ENCODE assay signal across 23 cellular contexts in genomic region chr10:6950133-6950532, GRCh38.
A peak's percentile ranks its signal among the peaks of the same experiment; 100 is the strongest.
DNase-seq lines count a peak whose midpoint lies in the region; ATAC-seq, FAIRE-seq and TF ChIP-seq lines count a peak whose summit lies in the region.
"Had no signal": no experiment of that assay in that cellular context is flagged by ENCODE, and none has a peak within 500 bp of the region (broad histone marks: within the 10 kb centered on the region; RNA-seq: fewer than 3 reads in every experiment).

No MANE protein-coding gene starts in this region.

- no peak overlapping the region for H3K4me3 Mint-ChIP-seq in activated CD4-positive, alpha-beta memory T cell treated with anti-CD3 and anti-CD28 coated beads for 36 hours
- no peak overlapping the region for H3K4me3 Mint-ChIP-seq in activated CD4-positive, alpha-beta memory T cell treated with anti-CD3 and anti-CD28 coated beads, Interleukin-2, amount 10 ng/mL, durations not matched to agents 7 days and 5 days
- H3K4me3 Mint-ChIP-seq in endodermal cell, result no peak overlapping the region
- H3K4me3 Mint-ChIP-seq in activated T-helper 2 cell treated with anti-CD3 and anti-CD28 coated beads, Interferon-gamma antibody, Interleukin-2, Interleukin-4, amounts not matched to agents 10 μg/mL and 5 μg/mL and 100 μg/mL, durations not matched to agents 14 hours and 24 hours and 36 hours (ENCODE audit: low read depth), result no peak overlapping the region
- H3K4me3 Mint-ChIP-seq: CD4-positive, CD25-positive, alpha-beta regulatory T cell; CD8-positive, alpha-beta memory T cell; H9 had no signal

- no peaks in the 10 kb centered on the region for H3K9me1 ChIP-seq in K562 (ENCODE audit: control insufficient read depth, insufficient read depth, low read length)

- no peak overlapping the region for H3K4me2 ChIP-seq in K562 (ENCODE audit: insufficient read depth, low read length)

- 15% methylated on average over 2 of the region's 2 CpGs for WGBS in K562 (ENCODE audit: insufficient coverage, low coverage, missing lambda C conversion rate)
- WGBS in endodermal cell (ENCODE audit: insufficient coverage in 1 of 2, insufficient read length in 1 of 2), 2 experiments, result 76 to 86% methylated on average over 2 of the region's 2 CpGs

- H3K36me3 ChIP-seq in K562 (ENCODE audit: control insufficient read depth, insufficient read depth, low read length), result no peaks in the 10 kb centered on the region
- no peaks in the 10 kb centered on the region for H3K36me3 ChIP-seq in endodermal cell (ENCODE audit: control insufficient read depth, insufficient read depth, low read length)
- H3K36me3 ChIP-seq: BE2C had no signal

- H3K9me3 ChIP-seq in K562 (replicated peaks; ENCODE audit: control insufficient read depth, insufficient read depth, low read depth, low read length), result no peaks in the 10 kb centered on the region
- H3K9me3 ChIP-seq in endodermal cell (ENCODE audit: control insufficient read depth, low read length), result no peaks in the 10 kb centered on the region
- H3K9me3 ChIP-seq: BE2C had no signal

- peak; percentile 11 for DNase-seq in activated CD4-positive, alpha-beta memory T cell treated with anti-CD3 and anti-CD28 coated beads for 36 hours
- DNase-seq in activated CD4-positive, alpha-beta memory T cell treated with anti-CD3 and anti-CD28 coated beads, Interleukin-2, amount 10 ng/mL, durations not matched to agents 7 days and 5 days, result no peak
- DNase-seq in stimulated activated CD4-positive, alpha-beta T cell treated with anti-CD3 and anti-CD28 coated beads, Interleukin-1b, Interleukin-23, amount 100 ng/mL, for 48 hours, result peak; percentile 27
- DNase-seq in stimulated activated CD4-positive, alpha-beta T cell treated with anti-CD3 and anti-CD28 coated beads, Interleukin-15, amount 100 ng/mL, for 24 hours, result no peak
- DNase-seq in K562 (ENCODE audit: extremely low read depth in 1 of 4, low spot score in 3 of 4), result no peak
- DNase-seq in endodermal cell, result no peak
- no peak for DNase-seq in activated T-helper 2 cell treated with anti-CD3 and anti-CD28 coated beads, Interferon-gamma antibody, Interleukin-2, Interleukin-4, amounts not matched to agents 10 μg/mL and 5 μg/mL and 100 μg/mL, durations not matched to agents 14 hours and 24 hours and 36 hours (ENCODE audit: low spot score)
- DNase-seq: ACHN; BE2C; C1 segment of cervical spinal cord; CD4-positive, CD25-positive, alpha-beta regulatory T cell; CD8-positive, alpha-beta memory T cell; COR-L47; DMS 273 treated with DMSO at 0.1 percent for 48 hours; DMS53; DND-41; EL; H9 had no signal

- in situ Hi-C loops in K562 (cut with MboI), result no loop called here

- no peak overlapping the region for H3K27ac Mint-ChIP-seq in activated CD4-positive, alpha-beta memory T cell treated with anti-CD3 and anti-CD28 coated beads for 36 hours
- no peak overlapping the region for H3K27ac Mint-ChIP-seq in activated CD4-positive, alpha-beta memory T cell treated with anti-CD3 and anti-CD28 coated beads, Interleukin-2, amount 10 ng/mL, durations not matched to agents 7 days and 5 days
- no peak overlapping the region for H3K27ac Mint-ChIP-seq in endodermal cell
- H3K27ac Mint-ChIP-seq in activated T-helper 2 cell treated with anti-CD3 and anti-CD28 coated beads, Interferon-gamma antibody, Interleukin-2, Interleukin-4, amounts not matched to agents 10 μg/mL and 5 μg/mL and 100 μg/mL, durations not matched to agents 14 hours and 24 hours and 36 hours, result no peak overlapping the region
- H3K27ac Mint-ChIP-seq: CD4-positive, CD25-positive, alpha-beta regulatory T cell; H9 had no signal

- CTCF ChIA-PET in activated CD4-positive, alpha-beta memory T cell treated with anti-CD3 and anti-CD28 coated beads for 36 hours (lab: Charles Lee), result interaction anchor here (1.1 to 1.9 kb wide), 2 partner anchors 32 to 172 kb away, joined by 3 to 5 read pairs; no protein-coding TSS in a partner anchor
- CTCF ChIA-PET in activated CD4-positive, alpha-beta memory T cell treated with anti-CD3 and anti-CD28 coated beads, Interleukin-2, amount 10 ng/mL, durations not matched to agents 7 days and 5 days (lab: Charles Lee), result no interaction called here
- CTCF ChIA-PET in K562 (lab: Yijun Ruan, JAX; ENCODE audit: low intra/inter-chr PET ratio), result no interaction called here

- no peak for TF ChIP-seq POLR2A in K562 (conservative IDR thresholded peaks at IDR 0.05)

- no peaks in the 10 kb centered on the region for H3K79me2 ChIP-seq in K562 (ENCODE audit: control insufficient read depth, insufficient read depth, low read length)

- no peak for TF ChIP-seq EP300 in K562 (IDR thresholded peaks at IDR 0.05; ENCODE audit: low read length)

- no peak for ATAC-seq in K562
- ATAC-seq: GM12878, HepG2 had no signal

- H3K4me1 Mint-ChIP-seq in activated CD4-positive, alpha-beta memory T cell treated with anti-CD3 and anti-CD28 coated beads for 36 hours (ENCODE audit: low read depth), result no peaks in the 10 kb centered on the region
- no peaks in the 10 kb centered on the region for H3K4me1 Mint-ChIP-seq in activated CD4-positive, alpha-beta memory T cell treated with anti-CD3 and anti-CD28 coated beads, Interleukin-2, amount 10 ng/mL, durations not matched to agents 7 days and 5 days
- peaks cover 7% of the 10 kb centered on the region for H3K4me1 Mint-ChIP-seq in endodermal cell
- H3K4me1 Mint-ChIP-seq in activated T-helper 2 cell treated with anti-CD3 and anti-CD28 coated beads, Interferon-gamma antibody, Interleukin-2, Interleukin-4, amounts not matched to agents 10 μg/mL and 5 μg/mL and 100 μg/mL, durations not matched to agents 14 hours and 24 hours and 36 hours (ENCODE audit: low read depth), result no peaks in the 10 kb centered on the region
- H3K4me1 Mint-ChIP-seq: CD4-positive, CD25-positive, alpha-beta regulatory T cell had no signal

- intact Hi-C loops in activated CD4-positive, alpha-beta memory T cell treated with anti-CD3 and anti-CD28 coated beads for 36 hours (cut with micrococcal nuclease), result no loop called here
- intact Hi-C loops in K562 (cut with micrococcal nuclease), result no loop called here
- intact Hi-C loops in activated T-helper 2 cell treated with anti-CD3 and anti-CD28 coated beads, Interferon-gamma antibody, Interleukin-2, Interleukin-4, amounts not matched to agents 10 μg/mL and 5 μg/mL and 100 μg/mL, durations not matched to agents 14 hours and 24 hours and 36 hours (cut with micrococcal nuclease), result no loop called here

- H3K9ac ChIP-seq in K562 (ENCODE audit: insufficient read depth in 1 of 2, low read depth in 2 of 2, low read length in 2 of 2) (no peak overlapping the region), endodermal cell (ENCODE audit: extremely low read depth, low read length, poor library complexity, severe bottlenecking) (no peak overlapping the region)

- H3K4me1 ChIP-seq in K562 (replicated peaks in 1 of 2; ENCODE audit: control insufficient read depth in 2 of 2, insufficient read depth in 2 of 2, low read length in 2 of 2) (0 out of 5 replicates have a peak, but pooled peaks cover 0 to 2% of the 10 kb centered on the region in 2 experiments), endodermal cell (ENCODE audit: control insufficient read depth, insufficient read depth, low read length) (no peaks in the 10 kb centered on the region)
- H3K4me1 ChIP-seq: BE2C had no signal

- no peaks in the 10 kb centered on the region for H3K27me3 Mint-ChIP-seq in activated CD4-positive, alpha-beta memory T cell treated with anti-CD3 and anti-CD28 coated beads for 36 hours
- peaks cover 17% of the 10 kb centered on the region for H3K27me3 Mint-ChIP-seq in activated CD4-positive, alpha-beta memory T cell treated with anti-CD3 and anti-CD28 coated beads, Interleukin-2, amount 10 ng/mL, durations not matched to agents 7 days and 5 days
- H3K27me3 Mint-ChIP-seq in endodermal cell (ENCODE audit: insufficient read depth), result no peaks in the 10 kb centered on the region
- H3K27me3 Mint-ChIP-seq in activated T-helper 2 cell treated with anti-CD3 and anti-CD28 coated beads, Interferon-gamma antibody, Interleukin-2, Interleukin-4, amounts not matched to agents 10 μg/mL and 5 μg/mL and 100 μg/mL, durations not matched to agents 14 hours and 24 hours and 36 hours (ENCODE audit: low read depth), result peaks cover 23% of the 10 kb centered on the region
- H3K27me3 Mint-ChIP-seq: CD8-positive, alpha-beta memory T cell had no signal

- H3K27me3 ChIP-seq in K562 (ENCODE audit: control insufficient read depth in 2 of 2, insufficient read depth in 2 of 2, low read length in 2 of 2) (no peaks in the 10 kb centered on the region), endodermal cell (ENCODE audit: control insufficient read depth, insufficient read depth, low read length, poor library complexity, severe bottlenecking) (no peaks in the 10 kb centered on the region)
- H3K27me3 ChIP-seq: BE2C had no signal

- BruUV-seq in K562 (replicated peaks; lab: Mats Ljungman, UMichigan), result no TSS peak

- TF ChIP-seq CTCF in K562 (IDR thresholded peaks at IDR 0.05 in 2 of 3, conservative IDR thresholded peaks at IDR 0.05 in 1 of 3; ENCODE audit: insufficient read depth in 2 of 3, low read depth in 1 of 3, low read length in 3 of 3), result no peak
- TF ChIP-seq CTCF in endodermal cell (conservative IDR thresholded peaks at IDR 0.05), result no peak

- H4K20me1 ChIP-seq in K562 (replicated peaks; ENCODE audit: control insufficient read depth, insufficient read depth, low read length), result no peaks in the 10 kb centered on the region

- H3K9me3 Mint-ChIP-seq in activated CD4-positive, alpha-beta memory T cell treated with anti-CD3 and anti-CD28 coated beads for 36 hours, result no peaks in the 10 kb centered on the region
- H3K9me3 Mint-ChIP-seq in activated CD4-positive, alpha-beta memory T cell treated with anti-CD3 and anti-CD28 coated beads, Interleukin-2, amount 10 ng/mL, durations not matched to agents 7 days and 5 days, result peaks cover 3% of the 10 kb centered on the region
- peaks cover 4% of the 10 kb centered on the region for H3K9me3 Mint-ChIP-seq in endodermal cell
- no peaks in the 10 kb centered on the region for H3K9me3 Mint-ChIP-seq in activated T-helper 2 cell treated with anti-CD3 and anti-CD28 coated beads, Interferon-gamma antibody, Interleukin-2, Interleukin-4, amounts not matched to agents 10 μg/mL and 5 μg/mL and 100 μg/mL, durations not matched to agents 14 hours and 24 hours and 36 hours
- H3K9me3 Mint-ChIP-seq: CD8-positive, alpha-beta memory T cell had no signal

- peak overlapping the region; percentile 44; the same call in 1 of the 2 replicates for H2AFZ ChIP-seq in K562 (ENCODE audit: low read depth, low read length)

- no peaks in the 10 kb centered on the region for H3K36me3 Mint-ChIP-seq in activated CD4-positive, alpha-beta memory T cell treated with anti-CD3 and anti-CD28 coated beads for 36 hours
- H3K36me3 Mint-ChIP-seq in activated CD4-positive, alpha-beta memory T cell treated with anti-CD3 and anti-CD28 coated beads, Interleukin-2, amount 10 ng/mL, durations not matched to agents 7 days and 5 days (ENCODE audit: low read depth), result no peaks in the 10 kb centered on the region
- H3K36me3 Mint-ChIP-seq in endodermal cell (ENCODE audit: low read depth), result no peaks in the 10 kb centered on the region
- no peaks in the 10 kb centered on the region for H3K36me3 Mint-ChIP-seq in activated T-helper 2 cell treated with anti-CD3 and anti-CD28 coated beads, Interferon-gamma antibody, Interleukin-2, Interleukin-4, amounts not matched to agents 10 μg/mL and 5 μg/mL and 100 μg/mL, durations not matched to agents 14 hours and 24 hours and 36 hours (ENCODE audit: low read depth)
- H3K36me3 Mint-ChIP-seq: CD4-positive, CD25-positive, alpha-beta regulatory T cell had no signal

- TF ChIP-seq RAD21 in K562 (CRISPR knock-in tag; conservative IDR thresholded peaks at IDR 0.05 in 1 of 2, IDR thresholded peaks at IDR 0.05 in 1 of 2), result no peak

- no peak overlapping the region for H3K4me3 ChIP-seq in K562
- no peak overlapping the region for H3K4me3 ChIP-seq in endodermal cell (ENCODE audit: low read length)
- H3K4me3 ChIP-seq: GM12878 had no signal

- no peak for FAIRE-seq in K562 (lab: Jason Lieb, UNC)
- FAIRE-seq: A204.1, GM12878, GM19239, H1, HepG2 had no signal

- POLR2A ChIA-PET in activated CD4-positive, alpha-beta memory T cell treated with anti-CD3 and anti-CD28 coated beads for 36 hours (lab: Charles Lee), result no interaction called here
- POLR2A ChIA-PET in activated CD4-positive, alpha-beta memory T cell treated with anti-CD3 and anti-CD28 coated beads, Interleukin-2, amount 10 ng/mL, durations not matched to agents 7 days and 5 days (lab: Charles Lee), result no interaction called here
- POLR2A ChIA-PET in K562 (lab: Yijun Ruan, JAX), result interaction anchor here (1.0 kb wide), 1 partner anchor 12 kb away, joined by 3 read pairs; no protein-coding TSS in a partner anchor

- H3K27ac ChIP-seq in K562 (ENCODE audit: extremely low read depth, low read depth, low read length), result no peak overlapping the region
- no peak overlapping the region for H3K27ac ChIP-seq in endodermal cell (ENCODE audit: low read depth, low read length)

Comparison
In these comparisons a context has a peak if more than half of its experiments do, and no peak if none do; other contexts are left out.
1. DNase-seq: peak in activated CD4-positive, alpha-beta memory T cell treated with anti-CD3 and anti-CD28 coated beads for 36 hours (single experiment) and stimulated activated CD4-positive, alpha-beta T cell treated with anti-CD3 and anti-CD28 coated beads, Interleukin-1b, Interleukin-23, amount 100 ng/mL, for 48 hours (single experiment); none in activated CD4-positive, alpha-beta memory T cell treated with anti-CD3 and anti-CD28 coated beads, Interleukin-2, amount 10 ng/mL, durations not matched to agents 7 days and 5 days (single experiment), stimulated activated CD4-positive, alpha-beta T cell treated with anti-CD3 and anti-CD28 coated beads, Interleukin-15, amount 100 ng/mL, for 24 hours (single experiment), K562 (0 of 4), endodermal cell (single experiment) and activated T-helper 2 cell treated with anti-CD3 and anti-CD28 coated beads, Interferon-gamma antibody, Interleukin-2, Interleukin-4, amounts not matched to agents 10 μg/mL and 5 μg/mL and 100 μg/mL, durations not matched to agents 14 hours and 24 hours and 36 hours (single experiment).